1 cellular context compared by ENCODE assay signal in genomic region chr17:77374170-77374936, GRCh38.
TF ChIP-seq lines count a peak whose summit lies in the region.

No MANE protein-coding gene starts in this region.

TF ChIP-seq in K562, 482 proteins besides CTCF, POLR2A, EP300 and RAD21 (continued from another document and continues in another):
- no peak for TF ChIP-seq E2F6 (IDR thresholded peaks at IDR 0.05; ENCODE audit: borderline replicate concordance in 1 of 2, extremely low read depth in 1 of 2, insufficient read depth in 1 of 2, insufficient read length in 1 of 2, low read depth in 1 of 2, low read length in 1 of 2, poor library complexity in 1 of 2, severe bottlenecking in 1 of 2)
- peak in 1 of 2 experiments; percentile 8; a peak in 1 of 4 replicates for TF ChIP-seq HDAC1 (IDR thresholded peaks at IDR 0.05)
- no peak for TF ChIP-seq ZBED1 (IDR thresholded peaks at IDR 0.05)
- TF ChIP-seq ZNF212 (CRISPR knock-in tag; IDR thresholded peaks at IDR 0.05): no peak
- TF ChIP-seq GTF2A2 (tag; IDR thresholded peaks at IDR 0.05): no peak
- no peak for TF ChIP-seq ETV5 (CRISPR knock-in tag; IDR thresholded peaks at IDR 0.05; ENCODE audit: low read depth)
- TF ChIP-seq KDM2B (CRISPR knock-in tag; IDR thresholded peaks at IDR 0.05): 0 out of 2 replicates have a peak, but pooled peaks have one; percentile 9
- TF ChIP-seq ZNF695 (CRISPR knock-in tag; IDR thresholded peaks at IDR 0.05): no peak
- no peak for TF ChIP-seq ARNT (IDR thresholded peaks at IDR 0.05)
- TF ChIP-seq POLR2G (IDR thresholded peaks at IDR 0.05; ENCODE audit: low read depth, low read length): peak; percentile 51; the same call in 1 of the 2 replicates
- TF ChIP-seq HIVEP1 (CRISPR knock-in tag; IDR thresholded peaks at IDR 0.05): no peak
- no peak for TF ChIP-seq ZNF668 (CRISPR knock-in tag; IDR thresholded peaks at IDR 0.05)
- TF ChIP-seq RBFOX2 (IDR thresholded peaks at IDR 0.05; ENCODE audit: low read depth, low read length): peak; percentile 65; the same call in 1 of the 2 replicates
- TF ChIP-seq CREB1 (IDR thresholded peaks at IDR 0.05): 0 out of 2 replicates have a peak, but pooled peaks have one; percentile 10
- no peak for TF ChIP-seq CREB1 (CRISPR knock-in tag; IDR thresholded peaks at IDR 0.05)
- TF ChIP-seq SP1 (CRISPR knock-in tag; IDR thresholded peaks at IDR 0.05): peak; percentile 67; the same call in 1 of the 2 replicates
- TF ChIP-seq POU5F1 (IDR thresholded peaks at IDR 0.05; ENCODE audit: borderline replicate concordance, low read depth, low read length, partially characterized antibody): no peak
- TF ChIP-seq NFIX (CRISPR knock-in tag; IDR thresholded peaks at IDR 0.05; ENCODE audit: low read depth): no peak
- no peak for TF ChIP-seq ZNF830 (CRISPR knock-in tag; IDR thresholded peaks at IDR 0.05)
- peak; percentile 22; the same call in 1 of the 2 replicates for TF ChIP-seq USF1 (CRISPR knock-in tag; IDR thresholded peaks at IDR 0.05)
- no peak for TF ChIP-seq THRB (CRISPR knock-in tag; conservative IDR thresholded peaks at IDR 0.05)
- 0 out of 2 replicates have a peak, but pooled peaks have one; percentile 29 for TF ChIP-seq CBFA2T2 (conservative IDR thresholded peaks at IDR 0.05)
- TF ChIP-seq BRD4 (IDR thresholded peaks at IDR 0.05): no peak
- no peak for TF ChIP-seq HOXB6 (CRISPR knock-in tag; IDR thresholded peaks at IDR 0.05; ENCODE audit: borderline replicate concordance)
- no peak for TF ChIP-seq XRCC4 (IDR thresholded peaks at IDR 0.05; ENCODE audit: extremely low read depth, insufficient read depth, insufficient read length)
- TF ChIP-seq NFIC (IDR thresholded peaks at IDR 0.05): peak; percentile 97
- TF ChIP-seq ILF3 (IDR thresholded peaks at IDR 0.05; ENCODE audit: borderline replicate concordance): no peak
- peak; percentile 35 for TF ChIP-seq FIP1L1 (IDR thresholded peaks at IDR 0.05; ENCODE audit: low read depth, low read length, poor library complexity, severe bottlenecking)
- no peak for TF ChIP-seq NELFE (IDR thresholded peaks at IDR 0.05; ENCODE audit: insufficient read depth, insufficient read length)
- TF ChIP-seq ZNF143 (CRISPR knock-in tag; IDR thresholded peaks at IDR 0.05): no peak
- TF ChIP-seq ZNF589 (CRISPR knock-in tag; IDR thresholded peaks at IDR 0.05; ENCODE audit: low read depth): no peak
- no peak for TF ChIP-seq SFPQ (IDR thresholded peaks at IDR 0.05; ENCODE audit: low read depth, low read length)
- TF ChIP-seq NFRKB (IDR thresholded peaks at IDR 0.05; ENCODE audit: low read depth): no peak
- TF ChIP-seq LCOR (CRISPR knock-in tag; IDR thresholded peaks at IDR 0.05): no peak
- TF ChIP-seq SIN3B (IDR thresholded peaks at IDR 0.05; ENCODE audit: low read depth): no peak
- no peak for TF ChIP-seq TCF15 (CRISPR knock-in tag; IDR thresholded peaks at IDR 0.05)
- no peak for TF ChIP-seq MXI1 (IDR thresholded peaks at IDR 0.05; ENCODE audit: low read depth, low read length)
- no peak for TF ChIP-seq CBFB (CRISPR knock-in tag; IDR thresholded peaks at IDR 0.05)
- no peak for TF ChIP-seq NEUROD1 (IDR thresholded peaks at IDR 0.05; ENCODE audit: borderline replicate concordance, low read depth, low read length, partially characterized antibody)
- TF ChIP-seq FOXK2 (conservative IDR thresholded peaks at IDR 0.05 in 1 of 2, IDR thresholded peaks at IDR 0.05 in 1 of 2; ENCODE audit: low read depth in 2 of 2): 0 out of 4 replicates have a peak, but pooled peaks of 1 of the 2 experiments have one; percentile 42
- TF ChIP-seq RCOR1 (IDR thresholded peaks at IDR 0.05; ENCODE audit: borderline replicate concordance in 1 of 2, low read depth in 2 of 2, low read length in 2 of 2): no peak
- no peak for TF ChIP-seq ZNF512 (tag; IDR thresholded peaks at IDR 0.05)
- TF ChIP-seq TFE3 (CRISPR knock-in tag; IDR thresholded peaks at IDR 0.05): no peak
- no peak for TF ChIP-seq POLR3A (IDR thresholded peaks at IDR 0.05; ENCODE audit: borderline replicate concordance, extremely low read depth, insufficient read depth, insufficient read length)
- TF ChIP-seq ZNF407 (IDR thresholded peaks at IDR 0.05; ENCODE audit: low read depth): no peak
